1 cellular context compared by ENCODE assay signal in genomic region chr4:107579099-107579498, GRCh38.
TF ChIP-seq lines count a peak whose summit lies in the region.

No MANE protein-coding gene starts in this region.

TF ChIP-seq in K562, 482 proteins besides CTCF, POLR2A, EP300 and RAD21 (continued from another document):
- TF ChIP-seq DEAF1 (CRISPR knock-in tag; IDR thresholded peaks at IDR 0.05) = 0 out of 2 replicates have a peak, but pooled peaks have one; percentile 45
- TF ChIP-seq FOXA1 (IDR thresholded peaks at IDR 0.05; ENCODE audit: borderline replicate concordance) = no peak
